In genomic region chr6:35562060-35562459, GRCh38 we compare ENCODE assay signal across 18 cellular contexts. TPM values are rescaled to one million over a fixed set of nuclear protein-coding genes. Genes with fewer than 3 reads are reported as not detected.
DNase-seq lines count a peak whose midpoint lies in the region; ATAC-seq and TF ChIP-seq lines count a peak whose summit lies in the region.
"Had no signal": no experiment of that assay in that cellular context is flagged by ENCODE, and none has a peak within 500 bp of the region (broad histone marks: within the 10 kb centered on the region; RNA-seq: fewer than 3 reads in every experiment).

No MANE protein-coding gene starts in this region.

- no peak overlapping the region for H3K4ac ChIP-seq in mesenchymal stem cell (ENCODE audit: low read depth in 1 of 2, low read length in 2 of 2)

- H3K4me1 ChIP-seq in mesenchymal stem cell (ENCODE audit: control insufficient read depth, insufficient read depth, low read depth, low read length) = no peaks in the 10 kb centered on the region
- H3K4me1 ChIP-seq in smooth muscle cell (ENCODE audit: low read depth) = peaks cover 1% of the 10 kb centered on the region
- H3K4me1 ChIP-seq: Peyer's patch, suprapubic skin had no signal

- TF ChIP-seq CTCF in smooth muscle cell (IDR thresholded peaks at IDR 0.05; ENCODE audit: borderline replicate concordance, insufficient read depth, poor library complexity, severe bottlenecking) = no peak

- no peak overlapping the region for H3K4me3 ChIP-seq in mesenchymal stem cell (ENCODE audit: insufficient read depth in 1 of 2, low read depth in 1 of 2, low read length in 2 of 2)
- H3K4me3 ChIP-seq in smooth muscle cell = no peak overlapping the region
- H3K4me3 ChIP-seq: Peyer's patch, suprapubic skin had no signal

- H2BK15ac ChIP-seq in mesenchymal stem cell (ENCODE audit: low read depth, poor library complexity, severe bottlenecking) = no peak overlapping the region

- H3K27me3 ChIP-seq in mesenchymal stem cell (ENCODE audit: control insufficient read depth in 1 of 2, insufficient read depth in 1 of 2, low read length in 2 of 2) (peaks cover 17 to 49% of the 10 kb centered on the region in 2 experiments), smooth muscle cell (ENCODE audit: low read depth) (no peaks in the 10 kb centered on the region)
- H3K27me3 ChIP-seq: Peyer's patch, suprapubic skin had no signal

- H3K9me3 ChIP-seq in mesenchymal stem cell (ENCODE audit: control insufficient read depth, low read length) (no peaks in the 10 kb centered on the region), smooth muscle cell (replicated peaks; ENCODE audit: low read depth) (no peaks in the 10 kb centered on the region)
- H3K9me3 ChIP-seq: Peyer's patch, suprapubic skin had no signal

- no peaks in the 10 kb centered on the region for H3K79me2 ChIP-seq in smooth muscle cell (ENCODE audit: low read depth)

- H3K9ac ChIP-seq in mesenchymal stem cell (ENCODE audit: low read length) = no peak overlapping the region
- H3K9ac ChIP-seq in smooth muscle cell (ENCODE audit: low read depth) = no peak overlapping the region

- H3K79me1 ChIP-seq in mesenchymal stem cell (replicated peaks; ENCODE audit: low read length, poor library complexity, severe bottlenecking) = no peaks in the 10 kb centered on the region

- no peaks in the 10 kb centered on the region for H4K20me1 ChIP-seq in smooth muscle cell (ENCODE audit: low read depth)

- 82% methylated on average over 11 of the region's 11 CpGs for WGBS in mesenchymal stem cell
- 54% methylated on average over 11 of the region's 11 CpGs for WGBS in smooth muscle cell (ENCODE audit: low lambda C conversion rate)

- H4K91ac ChIP-seq in mesenchymal stem cell (ENCODE audit: low read length) = no peak overlapping the region

- no peak for ATAC-seq in HG03354 (IDR thresholded peaks at IDR 0.05; ENCODE audit: poor library complexity, severe bottlenecking, unreplicated experiment)

- no peak overlapping the region for H2BK5ac ChIP-seq in mesenchymal stem cell (ENCODE audit: low read depth, low read length, poor library complexity, severe bottlenecking)

- no peak overlapping the region for H2AK5ac ChIP-seq in mesenchymal stem cell (ENCODE audit: low read length, severe bottlenecking)

- no peak overlapping the region for H4K8ac ChIP-seq in mesenchymal stem cell (ENCODE audit: low read length)

- no peak overlapping the region for H3K18ac ChIP-seq in mesenchymal stem cell (ENCODE audit: low read depth in 1 of 2, low read length in 2 of 2)

- H3K4me2 ChIP-seq in mesenchymal stem cell (ENCODE audit: low read length, poor library complexity, severe bottlenecking) (no peak overlapping the region), smooth muscle cell (no peak overlapping the region)

- DNase-seq in CD1c-positive myeloid dendritic cell (ENCODE audit: extremely low spot score) (peak; percentile 12), ELR (ENCODE audit: low read depth) (peak; percentile 32), RKO (ENCODE audit: low spot score) (peak; percentile 52), mesenchymal stem cell (peak; percentile 16), smooth muscle cell (lab: John Stamatoyannopoulos, UW; ENCODE audit: unreplicated experiment) (no peak)
- DNase-seq in stimulated activated CD4-positive, alpha-beta T cell treated with anti-CD3 and anti-CD28 coated beads, Interleukin-12 subunit alpha, Interleukin-12 subunit beta, amount 100 ng/mL, for 4 hours = no peak
- DNase-seq: amniotic stem cell; CD4-positive, CD25-positive, alpha-beta regulatory T cell; H9; NCI-H1092; NCI-H69; Peyer's patch; stimulated activated CD4-positive, alpha-beta T cell treated with anti-CD3 and anti-CD28 coated beads, Interleukin-2, amount 100 ng/mL, for 24 hours; WERI-Rb-1 had no signal

- H3K36me3 ChIP-seq in mesenchymal stem cell (ENCODE audit: control insufficient read depth in 1 of 2, insufficient read depth in 2 of 2, low read depth in 1 of 2, low read length in 2 of 2) = no peaks in the 10 kb centered on the region
- H3K36me3 ChIP-seq in smooth muscle cell (ENCODE audit: low read depth) = no peaks in the 10 kb centered on the region
- H3K36me3 ChIP-seq: Peyer's patch, suprapubic skin, WERI-Rb-1 had no signal

- H3K27ac ChIP-seq in mesenchymal stem cell (ENCODE audit: low read length, poor library complexity, severe bottlenecking) = no peak overlapping the region
- no peak overlapping the region for H3K27ac ChIP-seq in smooth muscle cell (ENCODE audit: low read depth)
- H3K27ac ChIP-seq: Peyer's patch, suprapubic skin, WERI-Rb-1 had no signal

- H2BK120ac ChIP-seq in mesenchymal stem cell (ENCODE audit: low read depth, low read length) = no peak overlapping the region

- H3F3A ChIP-seq in smooth muscle cell (ENCODE audit: low read depth) = no peaks in the 10 kb centered on the region

- no peak overlapping the region for H2BK12ac ChIP-seq in mesenchymal stem cell (ENCODE audit: low read length in 2 of 2)

- H2AFZ ChIP-seq in mesenchymal stem cell (ENCODE audit: low read depth, low read length) = no peak overlapping the region
- H2AFZ ChIP-seq in smooth muscle cell (ENCODE audit: low read depth) = no peak overlapping the region

- H3K14ac ChIP-seq in mesenchymal stem cell (ENCODE audit: low read length in 2 of 2) = no peak overlapping the region

- H3K23ac ChIP-seq in mesenchymal stem cell (ENCODE audit: low read length in 2 of 2) = no peak overlapping the region

RNA-seq across cellular contexts. Expression of gene TULP1, which starts 49.4 kb away (rescaled TPM):
- not detected for polyA plus RNA-seq in mesenchymal stem cell (2013, experiment 1 of 2)
- not detected for polyA plus RNA-seq in mesenchymal stem cell (2013, experiment 2 of 2)
- 0.31 TPM in 1 of 2 replicates, not detected in the other for total RNA-seq in smooth muscle cell
- 0.26 and 0.78 TPM in 2 replicates for polyA plus RNA-seq in smooth muscle cell
- total RNA-seq: CD4-positive, CD25-positive, alpha-beta regulatory T cell; H9; mesenteric fat pad; Peyer's patch had no signal
- polyA plus RNA-seq: CD4-positive, CD25-positive, alpha-beta regulatory T cell; neural cell had no signal

Comparison
In these comparisons a context has a peak if more than half of its experiments do, and no peak if none do; other contexts are left out.
1. DNase-seq: peak in CD1c-positive myeloid dendritic cell (single experiment), ELR (single experiment), RKO (single experiment) and mesenchymal stem cell (single experiment); none in stimulated activated CD4-positive, alpha-beta T cell treated with anti-CD3 and anti-CD28 coated beads, Interleukin-12 subunit alpha, Interleukin-12 subunit beta, amount 100 ng/mL, for 4 hours (single experiment) and smooth muscle cell (single experiment).